1 cellular context compared by ENCODE assay signal in the genomic region with DNA sequence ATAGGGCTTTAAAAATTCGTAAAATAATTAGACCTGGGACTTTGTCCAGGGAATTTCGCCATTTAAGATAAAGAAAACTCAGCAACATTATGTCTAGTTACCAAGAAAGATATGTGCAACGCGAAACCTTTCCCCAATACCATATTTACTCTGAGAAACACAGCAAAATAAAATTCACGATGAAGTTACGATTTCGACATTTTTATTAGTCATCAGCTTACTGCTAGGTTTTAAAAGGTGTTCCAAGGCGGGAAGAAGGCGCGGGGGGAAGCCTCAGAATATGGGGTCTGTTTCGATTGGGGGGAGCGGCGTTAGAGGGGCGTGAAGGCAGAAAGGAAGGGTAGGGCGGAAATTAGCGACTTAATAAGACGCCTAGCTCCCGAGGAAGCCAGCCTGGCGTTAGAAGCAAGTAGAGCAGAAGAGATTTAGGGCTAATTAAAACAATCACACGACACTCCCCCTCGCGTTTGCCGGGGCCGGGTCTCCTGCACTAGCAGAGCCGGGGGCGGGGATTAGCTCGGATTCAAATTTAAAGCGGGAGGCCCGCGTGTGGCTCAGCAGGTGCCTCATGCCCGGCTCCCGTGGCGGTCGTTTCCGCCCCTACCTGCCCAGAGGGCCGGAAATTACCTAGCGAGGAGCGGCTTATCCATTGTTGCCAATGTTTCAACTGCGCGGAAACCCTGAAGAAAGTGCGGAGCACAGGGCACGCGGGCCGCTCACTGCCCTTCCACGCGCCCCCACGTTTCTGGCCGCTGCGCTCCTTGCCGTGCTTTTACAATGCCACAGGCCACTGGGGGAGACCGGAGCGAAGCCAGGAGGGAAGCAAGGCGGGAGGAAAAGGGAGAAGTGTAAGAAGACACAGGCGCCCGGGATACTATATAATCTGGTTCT.
TF ChIP-seq lines count a peak whose summit lies in the region.

No MANE protein-coding gene starts in this region.

TF ChIP-seq in K562, 482 proteins besides CTCF, POLR2A, EP300 and RAD21 (continued from another document and continues in another):
- TF ChIP-seq, protein P1, sequence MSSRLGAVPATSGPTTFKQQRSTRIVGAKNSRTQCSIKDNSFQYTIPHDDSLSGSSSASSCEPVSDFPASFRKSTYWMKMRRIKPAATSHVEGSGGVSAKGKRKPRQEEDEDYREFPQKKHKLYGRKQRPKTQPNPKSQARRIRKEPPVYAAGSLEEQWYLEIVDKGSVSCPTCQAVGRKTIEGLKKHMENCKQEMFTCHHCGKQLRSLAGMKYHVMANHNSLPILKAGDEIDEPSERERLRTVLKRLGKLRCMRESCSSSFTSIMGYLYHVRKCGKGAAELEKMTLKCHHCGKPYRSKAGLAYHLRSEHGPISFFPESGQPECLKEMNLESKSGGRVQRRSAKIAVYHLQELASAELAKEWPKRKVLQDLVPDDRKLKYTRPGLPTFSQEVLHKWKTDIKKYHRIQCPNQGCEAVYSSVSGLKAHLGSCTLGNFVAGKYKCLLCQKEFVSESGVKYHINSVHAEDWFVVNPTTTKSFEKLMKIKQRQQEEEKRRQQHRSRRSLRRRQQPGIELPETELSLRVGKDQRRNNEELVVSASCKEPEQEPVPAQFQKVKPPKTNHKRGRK (tag; IDR thresholded peaks at IDR 0.05) = no peak
- TF ChIP-seq ELF4 (CRISPR knock-in tag; IDR thresholded peaks at IDR 0.05) (0 out of 2 replicates have a peak, but pooled peaks have one; percentile 62), SAFB2 (IDR thresholded peaks at IDR 0.05; ENCODE audit: borderline replicate concordance, low read depth, low read length, severe bottlenecking) (no peak), NFE2 (IDR thresholded peaks at IDR 0.05; ENCODE audit: low read depth) (no peak), FOXM1 (IDR thresholded peaks at IDR 0.05; ENCODE audit: low read depth) (peak; percentile 86), FOXM1 (CRISPR knock-in tag; IDR thresholded peaks at IDR 0.05; ENCODE audit: low read depth) (peak; percentile 92; the same call in 1 of the 2 replicates), SRSF9 (IDR thresholded peaks at IDR 0.05; ENCODE audit: borderline replicate concordance, low read depth, low read length) (no peak), GTF2E2 (tag; IDR thresholded peaks at IDR 0.05) (no peak), ZNF699 (CRISPR knock-in tag; IDR thresholded peaks at IDR 0.05; ENCODE audit: insufficient replicate concordance) (no peak), HOMEZ (CRISPR knock-in tag; IDR thresholded peaks at IDR 0.05) (no peak), ZNF586 (CRISPR knock-in tag; conservative IDR thresholded peaks at IDR 0.05) (no peak; the same call in 1 of the 2 replicates), ZFX (CRISPR knock-in tag; IDR thresholded peaks at IDR 0.05) (peak; percentile 89), ILF3 (IDR thresholded peaks at IDR 0.05; ENCODE audit: borderline replicate concordance) (no peak), ZNF217 (CRISPR knock-in tag; IDR thresholded peaks at IDR 0.05) (no peak), ZFP36 (IDR thresholded peaks at IDR 0.05; ENCODE audit: low read depth, low read length, partially characterized antibody) (no peak), CCNT2 (IDR thresholded peaks at IDR 0.05; ENCODE audit: borderline replicate concordance, extremely low read depth, insufficient read length, low read depth, low read length) (no peak), ZNF77 (CRISPR knock-in tag; IDR thresholded peaks at IDR 0.05) (no peak), CCAR2 (IDR thresholded peaks at IDR 0.05; ENCODE audit: low read depth, low read length) (no peak), MAFG (tag; conservative IDR thresholded peaks at IDR 0.05) (no peak), KAT2B (IDR thresholded peaks at IDR 0.05; ENCODE audit: low read depth, low read length) (no peak), SLC30A9 (CRISPR knock-in tag; IDR thresholded peaks at IDR 0.05) (no peak), ZBTB11 (CRISPR knock-in tag; IDR thresholded peaks at IDR 0.05) (peak in 1 of 3 experiments; percentile 89; a peak in 2 of 6 replicates), FUS (optimal IDR thresholded peaks at IDR 0.05; ENCODE audit: low read depth, low read length) (no peak), GABPA (tag; conservative IDR thresholded peaks at IDR 0.05; ENCODE audit: low read depth) (peak; percentile 75), ZNF830 (CRISPR knock-in tag; IDR thresholded peaks at IDR 0.05) (peak; percentile 62; the same call in 1 of the 2 replicates), RFX5 (IDR thresholded peaks at IDR 0.05; ENCODE audit: low read depth, low read length) (no peak), TRIM28 (IDR thresholded peaks at IDR 0.05) (peak; percentile 59; the same call in 1 of the 2 replicates), NR2C2 (CRISPR knock-in tag; IDR thresholded peaks at IDR 0.05) (no peak), NR2C2 (tag; IDR thresholded peaks at IDR 0.05) (no peak; the same call in 1 of the 2 replicates), ATF6 (CRISPR knock-in tag; IDR thresholded peaks at IDR 0.05) (peak; percentile 85; the same call in 1 of the 2 replicates), ETS2 (tag; IDR thresholded peaks at IDR 0.05; ENCODE audit: borderline replicate concordance, poor library complexity, severe bottlenecking) (no peak), HEY1 (CRISPR knock-in tag; IDR thresholded peaks at IDR 0.05; ENCODE audit: borderline replicate concordance) (no peak), SIN3A (IDR thresholded peaks at IDR 0.05; ENCODE audit: borderline replicate concordance in 2 of 2, control insufficient read depth in 1 of 2, low read depth in 2 of 2, low read length in 2 of 2) (peak in 1 of 2 experiments; percentile 77; a peak in 2 of 4 replicates), RBM34 (IDR thresholded peaks at IDR 0.05; ENCODE audit: borderline replicate concordance, insufficient read depth, low read length) (no peak), SAP30 (IDR thresholded peaks at IDR 0.05; ENCODE audit: borderline replicate concordance, insufficient read depth, low read depth, low read length, poor library complexity, severe bottlenecking) (peak; percentile 100), CC2D1A (IDR thresholded peaks at IDR 0.05) (no peak; the same call in 1 of the 2 replicates), ZNF324 (CRISPR knock-in tag; IDR thresholded peaks at IDR 0.05) (no peak), E2F1 (CRISPR knock-in tag; IDR thresholded peaks at IDR 0.05) (peak; percentile 94), RBM25 (IDR thresholded peaks at IDR 0.05; ENCODE audit: low read depth, low read length, severe bottlenecking) (no peak), TRIM24 (IDR thresholded peaks at IDR 0.05) (peak in 1 of 2 experiments; percentile 44; a peak in 1 of 4 replicates), ZEB2 (IDR thresholded peaks at IDR 0.05) (peak; percentile 83)
- TF ChIP-seq, protein P2, sequence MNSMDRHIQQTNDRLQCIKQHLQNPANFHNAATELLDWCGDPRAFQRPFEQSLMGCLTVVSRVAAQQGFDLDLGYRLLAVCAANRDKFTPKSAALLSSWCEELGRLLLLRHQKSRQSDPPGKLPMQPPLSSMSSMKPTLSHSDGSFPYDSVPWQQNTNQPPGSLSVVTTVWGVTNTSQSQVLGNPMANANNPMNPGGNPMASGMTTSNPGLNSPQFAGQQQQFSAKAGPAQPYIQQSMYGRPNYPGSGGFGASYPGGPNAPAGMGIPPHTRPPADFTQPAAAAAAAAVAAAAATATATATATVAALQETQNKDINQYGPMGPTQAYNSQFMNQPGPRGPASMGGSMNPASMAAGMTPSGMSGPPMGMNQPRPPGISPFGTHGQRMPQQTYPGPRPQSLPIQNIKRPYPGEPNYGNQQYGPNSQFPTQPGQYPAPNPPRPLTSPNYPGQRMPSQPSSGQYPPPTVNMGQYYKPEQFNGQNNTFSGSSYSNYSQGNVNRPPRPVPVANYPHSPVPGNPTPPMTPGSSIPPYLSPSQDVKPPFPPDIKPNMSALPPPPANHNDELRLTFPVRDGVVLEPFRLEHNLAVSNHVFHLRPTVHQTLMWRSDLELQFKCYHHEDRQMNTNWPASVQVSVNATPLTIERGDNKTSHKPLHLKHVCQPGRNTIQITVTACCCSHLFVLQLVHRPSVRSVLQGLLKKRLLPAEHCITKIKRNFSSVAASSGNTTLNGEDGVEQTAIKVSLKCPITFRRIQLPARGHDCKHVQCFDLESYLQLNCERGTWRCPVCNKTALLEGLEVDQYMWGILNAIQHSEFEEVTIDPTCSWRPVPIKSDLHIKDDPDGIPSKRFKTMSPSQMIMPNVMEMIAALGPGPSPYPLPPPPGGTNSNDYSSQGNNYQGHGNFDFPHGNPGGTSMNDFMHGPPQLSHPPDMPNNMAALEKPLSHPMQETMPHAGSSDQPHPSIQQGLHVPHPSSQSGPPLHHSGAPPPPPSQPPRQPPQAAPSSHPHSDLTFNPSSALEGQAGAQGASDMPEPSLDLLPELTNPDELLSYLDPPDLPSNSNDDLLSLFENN (IDR thresholded peaks at IDR 0.05; ENCODE audit: low read depth in 2 of 2, low read length in 2 of 2) = peak in 1 of 2 experiments; percentile 34; a peak in 1 of 4 replicates
- TF ChIP-seq, protein P3, sequence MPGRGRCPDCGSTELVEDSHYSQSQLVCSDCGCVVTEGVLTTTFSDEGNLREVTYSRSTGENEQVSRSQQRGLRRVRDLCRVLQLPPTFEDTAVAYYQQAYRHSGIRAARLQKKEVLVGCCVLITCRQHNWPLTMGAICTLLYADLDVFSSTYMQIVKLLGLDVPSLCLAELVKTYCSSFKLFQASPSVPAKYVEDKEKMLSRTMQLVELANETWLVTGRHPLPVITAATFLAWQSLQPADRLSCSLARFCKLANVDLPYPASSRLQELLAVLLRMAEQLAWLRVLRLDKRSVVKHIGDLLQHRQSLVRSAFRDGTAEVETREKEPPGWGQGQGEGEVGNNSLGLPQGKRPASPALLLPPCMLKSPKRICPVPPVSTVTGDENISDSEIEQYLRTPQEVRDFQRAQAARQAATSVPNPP (IDR thresholded peaks at IDR 0.05; ENCODE audit: borderline replicate concordance, insufficient read depth, insufficient read length) = no peak
- TF ChIP-seq, protein P4, sequence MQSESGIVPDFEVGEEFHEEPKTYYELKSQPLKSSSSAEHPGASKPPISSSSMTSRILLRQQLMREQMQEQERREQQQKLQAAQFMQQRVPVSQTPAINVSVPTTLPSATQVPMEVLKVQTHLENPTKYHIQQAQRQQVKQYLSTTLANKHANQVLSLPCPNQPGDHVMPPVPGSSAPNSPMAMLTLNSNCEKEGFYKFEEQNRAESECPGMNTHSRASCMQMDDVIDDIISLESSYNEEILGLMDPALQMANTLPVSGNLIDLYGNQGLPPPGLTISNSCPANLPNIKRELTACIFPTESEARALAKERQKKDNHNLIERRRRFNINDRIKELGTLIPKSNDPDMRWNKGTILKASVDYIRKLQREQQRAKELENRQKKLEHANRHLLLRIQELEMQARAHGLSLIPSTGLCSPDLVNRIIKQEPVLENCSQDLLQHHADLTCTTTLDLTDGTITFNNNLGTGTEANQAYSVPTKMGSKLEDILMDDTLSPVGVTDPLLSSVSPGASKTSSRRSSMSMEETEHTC (IDR thresholded peaks at IDR 0.05) = no peak
